Comparison of ENCODE assay signal across 8 cellular contexts in the genomic region with DNA sequence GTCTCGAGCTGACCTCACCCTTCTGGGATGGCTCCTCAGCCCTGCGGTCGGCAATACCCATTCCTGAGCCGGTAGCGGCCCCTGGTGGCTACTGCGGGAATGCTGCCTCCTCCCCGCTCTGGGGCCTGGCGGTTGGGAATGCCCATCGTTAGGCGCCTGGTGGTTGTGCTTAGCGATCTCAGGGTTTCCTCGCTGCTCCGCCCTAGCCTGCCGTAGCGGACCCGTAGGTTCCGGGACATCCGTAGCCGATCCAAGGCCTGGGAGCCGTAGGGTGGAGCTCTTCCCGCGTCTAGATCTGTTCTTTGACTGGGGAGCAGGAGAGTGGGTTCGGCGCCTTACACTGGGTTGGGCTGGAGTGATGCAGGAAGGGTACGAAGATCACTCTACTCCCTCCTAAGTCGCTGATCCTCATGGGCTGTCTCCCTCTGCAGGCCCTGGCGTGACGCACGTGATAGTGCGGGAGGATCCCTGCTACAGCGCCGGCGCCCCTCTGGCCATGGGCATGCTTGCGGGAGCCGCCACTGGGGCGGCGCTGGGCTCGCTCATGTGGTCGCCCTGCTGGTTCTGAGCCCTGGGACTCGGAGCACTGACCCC. TPM values are rescaled to one million over a fixed set of nuclear protein-coding genes. Genes with fewer than 3 reads are reported as not detected.
DNase-seq lines count a peak whose midpoint lies in the region; ATAC-seq and TF ChIP-seq lines count a peak whose summit lies in the region.

No MANE protein-coding gene starts in this region.

- H3K4me3 ChIP-seq in BLaER1 (peak overlapping the region; percentile 44), LNCaP clone FGC (ENCODE audit: low read depth, low read length) (no peak overlapping the region), osteoblast (ENCODE audit: insufficient read depth, low read length) (peak overlapping the region; percentile 72), suprapubic skin (peak overlapping the region; percentile 31)

- TF ChIP-seq POLR2A in suprapubic skin (IDR thresholded peaks at IDR 0.05): no peak

- peak; percentile 28 for ATAC-seq in GM19468 (IDR thresholded peaks at IDR 0.05; ENCODE audit: extremely low read depth, unreplicated experiment)
- peak; percentile 99 for ATAC-seq in SK-N-SH treated with all-trans-retinoic acid at 6 μM for 48 hours

- no peaks in the 10 kb centered on the region for H3K9me3 ChIP-seq in BLaER1
- no peaks in the 10 kb centered on the region for H3K9me3 ChIP-seq in osteoblast (ENCODE audit: low read depth, low read length)
- no peaks in the 10 kb centered on the region for H3K9me3 ChIP-seq in suprapubic skin

- no peaks in the 10 kb centered on the region for H3K36me3 ChIP-seq in BLaER1
- H3K36me3 ChIP-seq in osteoblast (ENCODE audit: insufficient read depth, low read length): no peaks in the 10 kb centered on the region
- no peaks in the 10 kb centered on the region for H3K36me3 ChIP-seq in suprapubic skin

- H3K27ac Mint-ChIP-seq in activated naive CD4-positive, alpha-beta T cell treated with anti-CD3 and anti-CD28 coated beads, Interleukin-2, amount 50 U/mL, for 24 hours: no peak overlapping the region
- no peak overlapping the region for H3K27ac Mint-ChIP-seq in glutamatergic neuron (ENCODE audit: unreplicated experiment)

- no peaks in the 10 kb centered on the region for H3K36me3 Mint-ChIP-seq in activated naive CD4-positive, alpha-beta T cell treated with anti-CD3 and anti-CD28 coated beads, Interleukin-2, amount 50 U/mL, for 24 hours
- no peaks in the 10 kb centered on the region for H3K36me3 Mint-ChIP-seq in glutamatergic neuron (ENCODE audit: unreplicated experiment)

- H3K27me3 Mint-ChIP-seq in activated naive CD4-positive, alpha-beta T cell treated with anti-CD3 and anti-CD28 coated beads, Interleukin-2, amount 50 U/mL, for 24 hours: no peaks in the 10 kb centered on the region
- H3K27me3 Mint-ChIP-seq in glutamatergic neuron (ENCODE audit: unreplicated experiment): peaks cover 5% of the 10 kb centered on the region

- no peaks in the 10 kb centered on the region for H3K9me3 Mint-ChIP-seq in activated naive CD4-positive, alpha-beta T cell treated with anti-CD3 and anti-CD28 coated beads, Interleukin-2, amount 50 U/mL, for 24 hours
- H3K9me3 Mint-ChIP-seq in glutamatergic neuron (ENCODE audit: unreplicated experiment): peaks cover 14% of the 10 kb centered on the region

- peak; percentile 90 for TF ChIP-seq CTCF in LNCaP clone FGC (IDR thresholded peaks at IDR 0.05; ENCODE audit: control insufficient read depth, extremely low read depth, insufficient read depth)
- peak; percentile 91 for TF ChIP-seq CTCF in glutamatergic neuron (IDR thresholded peaks at IDR 0.05; ENCODE audit: partially characterized antibody, unreplicated experiment)
- peak; percentile 92 for TF ChIP-seq CTCF in osteoblast (IDR thresholded peaks at IDR 0.05; ENCODE audit: extremely low read depth, low read depth, low read length)
- TF ChIP-seq CTCF in suprapubic skin (IDR thresholded peaks at IDR 0.05): peak; percentile 93 to 96

- H3K79me2 ChIP-seq in osteoblast (ENCODE audit: insufficient read depth, low read length): no peaks in the 10 kb centered on the region

- peak overlapping the region; percentile 92 for H2AFZ ChIP-seq in osteoblast (ENCODE audit: low read length)

- TF ChIP-seq EP300 in suprapubic skin (IDR thresholded peaks at IDR 0.05): no peak

- peaks cover 22% of the 10 kb centered on the region for H3K4me1 Mint-ChIP-seq in activated naive CD4-positive, alpha-beta T cell treated with anti-CD3 and anti-CD28 coated beads, Interleukin-2, amount 50 U/mL, for 24 hours
- peaks cover 11% of the 10 kb centered on the region for H3K4me1 Mint-ChIP-seq in glutamatergic neuron (ENCODE audit: low read depth, unreplicated experiment)

- H3K4me2 ChIP-seq in BLaER1 (peak overlapping the region; percentile 72), osteoblast (ENCODE audit: insufficient read depth, low read length) (peak overlapping the region; percentile 94)

- 4% methylated on average over 28 of the region's 40 CpGs for whole genome bisulfite sequencing in suprapubic skin

- peak overlapping the region; percentile 42 for H3K4me3 Mint-ChIP-seq in activated naive CD4-positive, alpha-beta T cell treated with anti-CD3 and anti-CD28 coated beads, Interleukin-2, amount 50 U/mL, for 24 hours
- H3K4me3 Mint-ChIP-seq in glutamatergic neuron (ENCODE audit: unreplicated experiment): peak overlapping the region; percentile 82

- H3K4me1 ChIP-seq in BLaER1: peaks cover 33% of the 10 kb centered on the region
- H3K4me1 ChIP-seq in osteoblast (ENCODE audit: insufficient read depth, low read length): peaks cover 14% of the 10 kb centered on the region
- peaks cover 15% of the 10 kb centered on the region for H3K4me1 ChIP-seq in suprapubic skin

- no peaks in the 10 kb centered on the region for H4K20me1 ChIP-seq in BLaER1
- H4K20me1 ChIP-seq in osteoblast (ENCODE audit: insufficient read depth, low read length): no peaks in the 10 kb centered on the region

- DNase-seq in LNCaP clone FGC (ENCODE audit: low read depth) (no peak), glutamatergic neuron (peak; percentile 97), osteoblast (ENCODE audit: insufficient read length, low spot score, missing footprints) (peak; percentile 99), suprapubic skin (ENCODE audit: low spot score in 2 of 2) (peak; percentile 93 to 94)

- H3K27me3 ChIP-seq in BLaER1 (no peaks in the 10 kb centered on the region), osteoblast (ENCODE audit: insufficient read depth, low read length) (no peaks in the 10 kb centered on the region), suprapubic skin (no peaks in the 10 kb centered on the region)

- no peak overlapping the region for H3K27ac ChIP-seq in BLaER1
- peak overlapping the region; percentile 45 for H3K27ac ChIP-seq in osteoblast (ENCODE audit: low read depth, low read length)
- H3K27ac ChIP-seq in suprapubic skin: no peak overlapping the region

- H3K9ac ChIP-seq in BLaER1: peak overlapping the region; percentile 48; the same call in 1 of the 2 replicates

TF ChIP-seq in SK-N-SH treated with all-trans-retinoic acid at 6 μM for 48 hours, 23 proteins besides CTCF, POLR2A, EP300 and RAD21:
- TF ChIP-seq, protein P1, sequence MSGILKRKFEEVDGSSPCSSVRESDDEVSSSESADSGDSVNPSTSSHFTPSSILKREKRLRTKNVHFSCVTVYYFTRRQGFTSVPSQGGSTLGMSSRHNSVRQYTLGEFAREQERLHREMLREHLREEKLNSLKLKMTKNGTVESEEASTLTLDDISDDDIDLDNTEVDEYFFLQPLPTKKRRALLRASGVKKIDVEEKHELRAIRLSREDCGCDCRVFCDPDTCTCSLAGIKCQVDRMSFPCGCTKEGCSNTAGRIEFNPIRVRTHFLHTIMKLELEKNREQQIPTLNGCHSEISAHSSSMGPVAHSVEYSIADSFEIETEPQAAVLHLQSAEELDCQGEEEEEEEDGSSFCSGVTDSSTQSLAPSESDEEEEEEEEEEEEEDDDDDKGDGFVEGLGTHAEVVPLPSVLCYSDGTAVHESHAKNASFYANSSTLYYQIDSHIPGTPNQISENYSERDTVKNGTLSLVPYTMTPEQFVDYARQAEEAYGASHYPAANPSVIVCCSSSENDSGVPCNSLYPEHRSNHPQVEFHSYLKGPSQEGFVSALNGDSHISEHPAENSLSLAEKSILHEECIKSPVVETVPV (CRISPR knock-in tag; IDR thresholded peaks at IDR 0.05): no peak

RNA-seq across cellular contexts. Expression of gene PLEKHB1, which starts 14.8 kb away (rescaled TPM):
- 4.8 TPM for total RNA-seq in glutamatergic neuron (ENCODE audit: unreplicated experiment)
- 0.36 and 1.8 TPM in 2 replicates for total RNA-seq in osteoblast
- total RNA-seq in suprapubic skin: 10 to 100 TPM in 1 of 4 donors, 1 to 10 TPM in 3; 4.7 to 12.5 (median 6.3) TPM
